13 cellular contexts compared by ENCODE assay signal in genomic region chr2:240604939-240605716, GRCh38. TPM values are rescaled to one million over a fixed set of nuclear protein-coding genes. Genes with fewer than 3 reads are reported as not detected.
DNase-seq lines count a peak whose midpoint lies in the region; ATAC-seq and TF ChIP-seq lines count a peak whose summit lies in the region.
"Had no signal": no experiment of that assay in that cellular context is flagged by ENCODE, and none has a peak within 500 bp of the region (broad histone marks: within the 10 kb centered on the region; RNA-seq: fewer than 3 reads in every experiment).

No MANE protein-coding gene starts in this region.

- peaks cover 5% of the 10 kb centered on the region for H3K4me1 Mint-ChIP-seq in progenitor cell of endocrine pancreas (ENCODE audit: low read depth)
- H3K4me1 Mint-ChIP-seq: memory B cell had no signal

- WGBS in transverse colon (ENCODE audit: low coverage in 1 of 2), 2 donors = 40 to 54% methylated on average over 1 to 19 of the region's 19 CpGs

- no peak for TF ChIP-seq EP300 in transverse colon (IDR thresholded peaks at IDR 0.05; ENCODE audit: low read depth)

- H3K36me3 ChIP-seq in transverse colon = no peaks in the 10 kb centered on the region

- H3K4me3 Mint-ChIP-seq in progenitor cell of endocrine pancreas (ENCODE audit: low read depth) = no peak overlapping the region
- H3K4me3 Mint-ChIP-seq: memory B cell had no signal

- in situ Hi-C loops in transverse colon (cut with MboI; ENCODE audit: low pct_ligation_motif_present in 1 of 4, low pct_unique_long_range_greater_than_20kb in 1 of 4, low sequenced_read_pairs in 3 of 4) = no loop called here

- H3K36me3 Mint-ChIP-seq in progenitor cell of endocrine pancreas (ENCODE audit: insufficient read depth) = no peaks in the 10 kb centered on the region

- no peaks in the 10 kb centered on the region for H3K9me3 Mint-ChIP-seq in progenitor cell of endocrine pancreas (ENCODE audit: low read depth)
- H3K9me3 Mint-ChIP-seq: memory B cell had no signal

- no peaks in the 10 kb centered on the region for H3K9me3 ChIP-seq in transverse colon
- H3K9me3 ChIP-seq: upper lobe of left lung had no signal

- intact Hi-C loops in left ventricle myocardium superior (cut with micrococcal nuclease) (no loop called here), Right ventricle myocardium inferior (cut with DNase I) (loop anchor here (1.0 kb wide), 1 partner anchor 33 kb away; no protein-coding TSS in a partner anchor), transverse colon (cut with DNase I; ENCODE audit: low total_unique reads) (no loop called here)

- H3K27me3 Mint-ChIP-seq in progenitor cell of endocrine pancreas = no peaks in the 10 kb centered on the region
- H3K27me3 Mint-ChIP-seq: memory B cell had no signal

- peaks cover 15 to 54% (median 28%) of the 10 kb centered on the region in 4 donors for H3K4me1 ChIP-seq in transverse colon

- H3K4me3 ChIP-seq in transverse colon = peak overlapping the region in 3 of 4 donors; percentile 39 to 53 (median 43)
- H3K4me3 ChIP-seq: coronary artery, GM23248 had no signal

- DNase-seq in left ventricle myocardium superior (peak; percentile 22), Right ventricle myocardium inferior (ENCODE audit: missing footprints) (no peak), caudate nucleus (lab: John Stamatoyannopoulos, UW) (no peak), mucosa of gallbladder (ENCODE audit: low spot score) (peak; percentile 74), transverse colon (peak; percentile 88), RPMI8226 (no peak), progenitor cell of endocrine pancreas (ENCODE audit: low spot score, unreplicated experiment) (no peak)
- DNase-seq: NCI-H1092 had no signal

- TF ChIP-seq POLR2A in transverse colon (IDR thresholded peaks at IDR 0.05) = peak; percentile 95

- H3K27ac Mint-ChIP-seq in progenitor cell of endocrine pancreas = no peak overlapping the region
- H3K27ac Mint-ChIP-seq: memory B cell had no signal

- TF ChIP-seq CTCF in transverse colon (IDR thresholded peaks at IDR 0.05) = no peak
- TF ChIP-seq CTCF in progenitor cell of endocrine pancreas (IDR thresholded peaks at IDR 0.05; ENCODE audit: unreplicated experiment) = no peak

- no peaks in the 10 kb centered on the region for H3K27me3 ChIP-seq in transverse colon
- H3K27me3 ChIP-seq: upper lobe of left lung had no signal

- ATAC-seq in left ventricle myocardium superior (no peak), Right ventricle myocardium inferior (no peak), GM18907 (IDR thresholded peaks at IDR 0.05; ENCODE audit: unreplicated experiment) (no peak)

- H3K27ac ChIP-seq in caudate nucleus (ENCODE audit: low read depth, low read length) = peak overlapping the region; percentile 65
- peak overlapping the region; percentile 89 to 92 (median 90) for H3K27ac ChIP-seq in transverse colon
- H3K27ac ChIP-seq: coronary artery, GM23248, upper lobe of left lung had no signal

RNA-seq across cellular contexts. Expression of gene CAPN10, which starts 18.6 kb away (rescaled TPM):
- 51.2 TPM for total RNA-seq in left ventricle myocardium superior
- 51.8 TPM for total RNA-seq in Right ventricle myocardium inferior
- total RNA-seq in mucosa of gallbladder = 56.1 TPM
- total RNA-seq in transverse colon = 100 to 1,000 TPM in 1 of 4 donors, 10 to 100 TPM in 3; 41.9 to 118 (median 48.7) TPM
- 65.5 and 67.2 TPM in 2 replicates for total RNA-seq in progenitor cell of endocrine pancreas

RNA-seq across cellular contexts. Expression of gene GPR35, which starts 20.2 kb away (rescaled TPM):
- 2.1 TPM for total RNA-seq in left ventricle myocardium superior
- 2.2 TPM for total RNA-seq in Right ventricle myocardium inferior
- total RNA-seq in mucosa of gallbladder = 71.2 TPM
- 100 to 1,000 TPM in 3 of 4 donors, 10 to 100 TPM in 1; 91.1 to 244 (median 136) TPM for total RNA-seq in transverse colon
- total RNA-seq in progenitor cell of endocrine pancreas = 5.8 and 6.5 TPM in 2 replicates
- total RNA-seq: GM23248 had no signal

RNA-seq across cellular contexts. Expression of gene RNPEPL1, which starts 36.8 kb away (rescaled TPM):
- total RNA-seq in left ventricle myocardium superior = 105 TPM
- total RNA-seq in Right ventricle myocardium inferior = 98.4 TPM
- 91.8 TPM for total RNA-seq in mucosa of gallbladder
- total RNA-seq in transverse colon = 100 to 1,000 TPM; 118 to 208 (median 151) TPM
- total RNA-seq in progenitor cell of endocrine pancreas = 50.8 and 52.2 TPM in 2 replicates

RNA-seq across cellular contexts. Expression of gene DUSP28, which starts 45.0 kb away (rescaled TPM):
- total RNA-seq in left ventricle myocardium superior (13.2 TPM), Right ventricle myocardium inferior (14.4 TPM), mucosa of gallbladder (4.0 TPM), transverse colon (10 to 100 TPM in 1 of 4 donors, 1 to 10 TPM in 3; 3.4 to 10.8 (median 6.2) TPM), progenitor cell of endocrine pancreas (4.9 and 6.4 TPM in 2 replicates)

RNA-seq across cellular contexts. Expression of gene ANKMY1, which starts 47.3 kb away (rescaled TPM):
- 5.1 TPM for total RNA-seq in left ventricle myocardium superior
- 5.9 TPM for total RNA-seq in Right ventricle myocardium inferior
- 25.6 TPM for total RNA-seq in mucosa of gallbladder
- total RNA-seq in transverse colon = 10 to 100 TPM; 15.1 to 64.0 (median 27.5) TPM
- total RNA-seq in progenitor cell of endocrine pancreas = 29.0 and 29.2 TPM in 2 replicates

Comparison
In these comparisons a context has a peak if more than half of its experiments do, and no peak if none do; other contexts are left out.
1. DNase-seq: peak in left ventricle myocardium superior (single experiment), mucosa of gallbladder (single experiment) and transverse colon (single experiment); none in Right ventricle myocardium inferior (single experiment), caudate nucleus (0 of 61), RPMI8226 (single experiment) and progenitor cell of endocrine pancreas (single experiment).